Comparison of ENCODE assay signal across 16 cellular contexts in the genomic region with DNA sequence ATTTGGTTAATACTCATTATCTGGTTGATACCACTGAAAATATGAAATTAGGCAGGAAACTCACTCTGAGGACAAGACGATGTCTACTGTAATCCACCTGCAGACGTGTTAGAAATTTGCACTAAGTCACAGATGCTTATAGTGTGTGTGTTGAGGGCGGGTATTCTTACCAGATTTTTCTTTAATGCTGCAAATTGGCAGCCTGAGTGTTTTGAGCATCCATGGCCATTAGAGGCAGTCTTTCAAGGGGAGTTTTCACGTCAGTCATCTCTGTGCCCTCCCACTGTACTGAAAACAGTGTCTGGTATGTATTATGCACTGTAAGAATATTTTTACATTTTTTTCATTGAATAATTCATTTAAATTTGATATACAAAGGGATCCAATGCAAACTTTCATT.
A peak's percentile ranks its signal among the peaks of the same experiment; 100 is the strongest.
DNase-seq lines count a peak whose midpoint lies in the region; ATAC-seq and TF ChIP-seq lines count a peak whose summit lies in the region.
"Had no signal": no experiment of that assay in that cellular context is flagged by ENCODE, and none has a peak within 500 bp of the region (broad histone marks: within the 10 kb centered on the region; RNA-seq: fewer than 3 reads in every experiment).

No MANE protein-coding gene starts in this region.

- no peaks in the 10 kb centered on the region for H3K9me3 ChIP-seq in tibial artery
- no peaks in the 10 kb centered on the region for H3K9me3 ChIP-seq in CD8-positive, alpha-beta T cell (ENCODE audit: low read length)
- H3K9me3 ChIP-seq: testis had no signal

- H3K27me3 ChIP-seq in foreskin keratinocyte (no peaks in the 10 kb centered on the region), tibial artery (peaks cover 0 to 5% of the 10 kb centered on the region in 2 donors)
- no peaks in the 10 kb centered on the region for H3K27me3 ChIP-seq in CD8-positive, alpha-beta T cell (ENCODE audit: insufficient read depth, low read length)
- H3K27me3 ChIP-seq: testis had no signal

- in situ Hi-C loops in SK-MEL-5 (cut with HindIII; ENCODE audit: low pct_unique_long_range_greater_than_20kb, low sequenced_read_pairs): no loop called here

- H3K9me3 Mint-ChIP-seq in CD8-positive, alpha-beta T cell: no peaks in the 10 kb centered on the region
- H3K9me3 Mint-ChIP-seq: activated T-cell treated with anti-CD3 and anti-CD28 coated beads, Interleukin-2, amount 50 U/mL, for 4 hours had no signal

- CTCF ChIA-PET in CD8-positive, alpha-beta T cell (lab: Charles Lee): no interaction called here

- TF ChIP-seq CTCF in foreskin keratinocyte (conservative IDR thresholded peaks at IDR 0.05) (peak; percentile 4), tibial artery (IDR thresholded peaks at IDR 0.05) (no peak)
- no peak for TF ChIP-seq CTCF in CD8-positive, alpha-beta T cell (IDR thresholded peaks at IDR 0.05)

- POLR2A ChIA-PET in CD8-positive, alpha-beta T cell (lab: Charles Lee): no interaction called here

- H3K27me3 Mint-ChIP-seq in CD8-positive, alpha-beta T cell (ENCODE audit: low read depth): peaks cover 16% of the 10 kb centered on the region

- H3K4me1 ChIP-seq in foreskin keratinocyte: no peaks in the 10 kb centered on the region
- H3K4me1 ChIP-seq in tibial artery: no peaks in the 10 kb centered on the region
- H3K4me1 ChIP-seq in CD8-positive, alpha-beta T cell (ENCODE audit: insufficient read depth, low read length): no peaks in the 10 kb centered on the region
- H3K4me1 ChIP-seq: testis had no signal

- H3K27ac ChIP-seq in foreskin keratinocyte (no peak overlapping the region), tibial artery (no peak overlapping the region)
- no peak overlapping the region for H3K27ac ChIP-seq in CD8-positive, alpha-beta T cell (ENCODE audit: low read depth, low read length)
- H3K27ac ChIP-seq: testis had no signal

- no peak for ATAC-seq in foreskin keratinocyte
- no peak for ATAC-seq in CD8-positive, alpha-beta T cell
- ATAC-seq: activated T-cell treated with anti-CD3 and anti-CD28 coated beads, Interleukin-2, amount 50 U/mL, for 4 hours; esophagus mucosa; left lobe of liver had no signal

- H3K4me3 Mint-ChIP-seq in CD8-positive, alpha-beta T cell: no peak overlapping the region
- H3K4me3 Mint-ChIP-seq: activated T-cell treated with anti-CD3 and anti-CD28 coated beads, Interleukin-2, amount 50 U/mL, for 4 hours had no signal

- no peak overlapping the region for H3K4me3 ChIP-seq in tibial artery
- H3K4me3 ChIP-seq in CD8-positive, alpha-beta T cell (ENCODE audit: low read depth, low read length): no peak overlapping the region
- H3K4me3 ChIP-seq: testis had no signal

- intact Hi-C loops in tibial artery (cut with DNase I; ENCODE audit: low total_unique reads): no loop called here
- intact Hi-C loops in CD8-positive, alpha-beta T cell (cut with DNase I, micrococcal nuclease): no loop called here

- H3K27ac Mint-ChIP-seq in CD8-positive, alpha-beta T cell: no peak overlapping the region

- no peaks in the 10 kb centered on the region for H3K36me3 ChIP-seq in tibial artery
- no peaks in the 10 kb centered on the region for H3K36me3 ChIP-seq in CD8-positive, alpha-beta T cell (ENCODE audit: insufficient read depth, low read length)

- DNase-seq in NCI-H82 (lab: John Stamatoyannopoulos, UW) (peak; percentile 13), NCI-H82 treated with DMSO at 0.1 percent for 48 hours (lab: John Stamatoyannopoulos, UW; ENCODE audit: unreplicated experiment) (no peak), SK-MEL-5 (ENCODE audit: low read depth, low spot score) (peak; percentile 21), foreskin keratinocyte (no peak), superior temporal gyrus (ENCODE audit: extremely low spot score) (peak; percentile 86), tibial artery (no peak), dermis blood vessel endothelial cell (no peak)
- no peak for DNase-seq in CD8-positive, alpha-beta T cell
- DNase-seq: ACHN; activated CD4-positive, alpha-beta T cell treated with anti-CD3 and anti-CD28 coated beads, Interleukin-2, amount 50 U/mL, for 48 hours; activated T-cell treated with anti-CD3 and anti-CD28 coated beads, Interleukin-2, amount 50 U/mL, for 4 hours; cortex of kidney; MM.1S; testis had no signal

- H3K36me3 Mint-ChIP-seq in CD8-positive, alpha-beta T cell: no peaks in the 10 kb centered on the region

- no peaks in the 10 kb centered on the region for H3K4me1 Mint-ChIP-seq in CD8-positive, alpha-beta T cell (ENCODE audit: low read depth)

Comparison
In these comparisons a context has a peak if more than half of its experiments do, and no peak if none do; other contexts are left out.
1. DNase-seq: peak in NCI-H82 (single experiment), SK-MEL-5 (single experiment) and superior temporal gyrus (single experiment); none in NCI-H82 treated with DMSO at 0.1 percent for 48 hours (single experiment), foreskin keratinocyte (0 of 2), tibial artery (0 of 2), CD8-positive, alpha-beta T cell (0 of 7) and dermis blood vessel endothelial cell (single experiment).